In genomic region chr15:90599116-90599515, GRCh38 we compare ENCODE assay signal across 18 cellular contexts.
DNase-seq lines count a peak whose midpoint lies in the region; ATAC-seq and TF ChIP-seq lines count a peak whose summit lies in the region.
"Had no signal": no experiment of that assay in that cellular context is flagged by ENCODE, and none has a peak within 500 bp of the region (broad histone marks: within the 10 kb centered on the region; RNA-seq: fewer than 3 reads in every experiment).

No MANE protein-coding gene starts in this region.

- no peak overlapping the region for H3K4me3 ChIP-seq in dorsolateral prefrontal cortex
- H3K4me3 ChIP-seq: A549, coronary artery, K562, neural progenitor cell had no signal

- intact Hi-C loops in dorsolateral prefrontal cortex (cut with DNase I) = loop anchor here (2.0 to 5.0 kb wide), 3 partner anchors 37 to 117 kb away; no protein-coding TSS in a partner anchor

- no peak overlapping the region for H3K4me3 Mint-ChIP-seq in activated CD8-positive, alpha-beta memory T cell treated with anti-CD3 and anti-CD28 coated beads, Interleukin-2, amount 10 ng/mL, durations not matched to agents 7 days and 5 days
- H3K4me3 Mint-ChIP-seq in T-helper 2 cell treated with Interferon-gamma antibody and Interleukin-4, amounts not matched to agents 5 μg/mL and 100 μg/mL, for 36 hours = peak overlapping the region; percentile 78
- peak overlapping the region; percentile 12 to 23 for H3K4me3 Mint-ChIP-seq in stimulated activated naive CD8-positive, alpha-beta T cell treated with anti-CD3 and anti-CD28 coated beads, Interleukin-15, amount 100 ng/mL, for 72 hours
- H3K4me3 Mint-ChIP-seq: activated T-cell treated with anti-CD3 and anti-CD28 coated beads, Interleukin-2, amount 50 U/mL, for 4 hours; neural progenitor cell had no signal

- no peaks in the 10 kb centered on the region for H3K27me3 Mint-ChIP-seq in activated CD8-positive, alpha-beta memory T cell treated with anti-CD3 and anti-CD28 coated beads, Interleukin-2, amount 10 ng/mL, durations not matched to agents 7 days and 5 days
- H3K27me3 Mint-ChIP-seq in T-helper 2 cell treated with Interferon-gamma antibody and Interleukin-4, amounts not matched to agents 5 μg/mL and 100 μg/mL, for 36 hours (ENCODE audit: low read depth) = no peaks in the 10 kb centered on the region
- no peaks in the 10 kb centered on the region for H3K27me3 Mint-ChIP-seq in stimulated activated naive CD8-positive, alpha-beta T cell treated with anti-CD3 and anti-CD28 coated beads, Interleukin-15, amount 100 ng/mL, for 72 hours

- TF ChIP-seq CTCF in dorsolateral prefrontal cortex (IDR thresholded peaks at IDR 0.05 in 54 of 56, conservative IDR thresholded peaks at IDR 0.05 in 2 of 56; ENCODE audit: low read depth in 1 of 56, partially characterized antibody in 56 of 56) = no peak

- no peaks in the 10 kb centered on the region for H3K9me3 Mint-ChIP-seq in activated CD8-positive, alpha-beta memory T cell treated with anti-CD3 and anti-CD28 coated beads, Interleukin-2, amount 10 ng/mL, durations not matched to agents 7 days and 5 days (ENCODE audit: low read depth)
- H3K9me3 Mint-ChIP-seq in T-helper 2 cell treated with Interferon-gamma antibody and Interleukin-4, amounts not matched to agents 5 μg/mL and 100 μg/mL, for 36 hours = no peaks in the 10 kb centered on the region
- H3K9me3 Mint-ChIP-seq in stimulated activated naive CD8-positive, alpha-beta T cell treated with anti-CD3 and anti-CD28 coated beads, Interleukin-15, amount 100 ng/mL, for 72 hours = no peaks in the 10 kb centered on the region
- H3K9me3 Mint-ChIP-seq: activated T-cell treated with anti-CD3 and anti-CD28 coated beads, Interleukin-2, amount 50 U/mL, for 4 hours; neural progenitor cell had no signal

- peak overlapping the region; percentile 90 for H3K27ac Mint-ChIP-seq in activated CD8-positive, alpha-beta memory T cell treated with anti-CD3 and anti-CD28 coated beads, Interleukin-2, amount 10 ng/mL, durations not matched to agents 7 days and 5 days
- peak overlapping the region; percentile 96 for H3K27ac Mint-ChIP-seq in T-helper 2 cell treated with Interferon-gamma antibody and Interleukin-4, amounts not matched to agents 5 μg/mL and 100 μg/mL, for 36 hours
- peak overlapping the region; percentile 74 to 93 for H3K27ac Mint-ChIP-seq in stimulated activated naive CD8-positive, alpha-beta T cell treated with anti-CD3 and anti-CD28 coated beads, Interleukin-15, amount 100 ng/mL, for 72 hours
- H3K27ac Mint-ChIP-seq: neural progenitor cell had no signal

- DNase-seq in activated CD8-positive, alpha-beta memory T cell treated with anti-CD3 and anti-CD28 coated beads, Interleukin-2, amount 10 ng/mL, durations not matched to agents 7 days and 5 days = no peak
- DNase-seq in activated CD8-positive, alpha-beta memory T cell treated with anti-CD3 and anti-CD28 coated beads, Interleukin-2, amount 50 U/mL, for 4 hours = no peak
- DNase-seq in T-helper 2 cell treated with Interferon-gamma antibody and Interleukin-4, amounts not matched to agents 5 μg/mL and 100 μg/mL, for 36 hours (ENCODE audit: low spot score) = no peak
- DNase-seq in dorsolateral prefrontal cortex (no peak), NCI-H1417 treated with DMSO at 0.1 percent for 48 hours (lab: John Stamatoyannopoulos, UW) (no peak), DMS153 (lab: John Stamatoyannopoulos, UW) (no peak)
- DNase-seq in stimulated activated naive CD8-positive, alpha-beta T cell treated with anti-CD3 and anti-CD28 coated beads, Interleukin-15, amount 100 ng/mL, for 72 hours = no peak
- DNase-seq: activated T-cell treated with anti-CD3 and anti-CD28 coated beads, Interleukin-2, amount 50 U/mL, for 4 hours; mammary epithelial cell; NCI-H1092; NCI-H82 had no signal

- CTCF ChIA-PET in activated CD8-positive, alpha-beta memory T cell treated with anti-CD3 and anti-CD28 coated beads, Interleukin-2, amount 10 ng/mL, durations not matched to agents 7 days and 5 days (lab: Charles Lee) = interaction anchor here (1.0 to 1.7 kb wide), 5 partner anchors 68 to 335 kb away, joined by 3 to 7 read pairs (median 6); no protein-coding TSS in a partner anchor

- peaks cover 54% of the 10 kb centered on the region for H3K4me1 Mint-ChIP-seq in activated CD8-positive, alpha-beta memory T cell treated with anti-CD3 and anti-CD28 coated beads, Interleukin-2, amount 10 ng/mL, durations not matched to agents 7 days and 5 days
- peaks cover 79% of the 10 kb centered on the region for H3K4me1 Mint-ChIP-seq in T-helper 2 cell treated with Interferon-gamma antibody and Interleukin-4, amounts not matched to agents 5 μg/mL and 100 μg/mL, for 36 hours (ENCODE audit: low read depth)
- peaks cover 76% of the 10 kb centered on the region for H3K4me1 Mint-ChIP-seq in stimulated activated naive CD8-positive, alpha-beta T cell treated with anti-CD3 and anti-CD28 coated beads, Interleukin-15, amount 100 ng/mL, for 72 hours

- peaks cover 53% of the 10 kb centered on the region for H3K36me3 Mint-ChIP-seq in activated CD8-positive, alpha-beta memory T cell treated with anti-CD3 and anti-CD28 coated beads, Interleukin-2, amount 10 ng/mL, durations not matched to agents 7 days and 5 days
- H3K36me3 Mint-ChIP-seq in T-helper 2 cell treated with Interferon-gamma antibody and Interleukin-4, amounts not matched to agents 5 μg/mL and 100 μg/mL, for 36 hours (ENCODE audit: low read depth) = peaks cover 72% of the 10 kb centered on the region

- peak overlapping the region in 45 of 59 donors; percentile 14 to 93 (median 84) for H3K27ac ChIP-seq in dorsolateral prefrontal cortex
- H3K27ac ChIP-seq: A549, HL-60, RWPE1 had no signal

- no peaks in the 10 kb centered on the region for H3K27me3 ChIP-seq in dorsolateral prefrontal cortex
- H3K27me3 ChIP-seq: neural progenitor cell had no signal

- no peak for ATAC-seq in activated CD8-positive, alpha-beta memory T cell treated with anti-CD3 and anti-CD28 coated beads, Interleukin-2, amount 10 ng/mL, durations not matched to agents 7 days and 5 days
- ATAC-seq in stimulated activated naive CD8-positive, alpha-beta T cell treated with anti-CD3 and anti-CD28 coated beads, Interleukin-15, amount 100 ng/mL, for 72 hours = no peak
- no peak for ATAC-seq in HG03469 (IDR thresholded peaks at IDR 0.05; ENCODE audit: unreplicated experiment)
- ATAC-seq: activated T-cell treated with anti-CD3 and anti-CD28 coated beads, Interleukin-2, amount 50 U/mL, for 4 hours had no signal
